Comparison of ENCODE assay signal across 2 cellular contexts in the genomic region with DNA sequence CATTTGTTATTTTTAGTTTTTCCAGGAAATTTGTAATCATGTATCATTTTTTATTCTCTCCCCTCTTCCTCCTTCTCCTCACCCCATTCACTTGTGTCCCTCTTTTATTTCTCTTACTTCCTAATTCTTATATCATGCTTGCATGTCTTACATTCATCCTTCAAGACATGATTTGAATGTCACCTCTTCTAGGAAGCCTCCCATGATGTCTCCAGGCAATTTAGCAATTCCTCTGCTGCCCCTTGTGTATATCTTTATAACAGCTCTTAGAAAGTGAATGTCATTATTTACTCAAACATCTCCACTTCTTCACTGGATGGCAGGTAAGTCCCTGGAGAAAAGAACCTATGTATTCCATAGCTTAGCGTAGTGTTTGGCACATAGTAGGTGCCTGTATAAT.
A peak's percentile ranks its signal among the peaks of the same experiment; 100 is the strongest.
TF ChIP-seq lines count a peak whose summit lies in the region.

No MANE protein-coding gene starts in this region.

TF ChIP-seq in A549, 52 proteins besides CTCF, POLR2A, EP300 and RAD21:
- peak; percentile 100 for TF ChIP-seq ZFP36 (IDR thresholded peaks at IDR 0.05; ENCODE audit: borderline replicate concordance, partially characterized antibody)
- no peak for TF ChIP-seq NFE2L2 (conservative IDR thresholded peaks at IDR 0.05; ENCODE audit: low read length)
- 0 out of 2 replicates have a peak, but pooled peaks have one; percentile 51 for TF ChIP-seq HDAC2 (IDR thresholded peaks at IDR 0.05)
- peak in 1 of 2 experiments; percentile 27; a peak in 1 of 4 replicates for TF ChIP-seq CEBPB (IDR thresholded peaks at IDR 0.05)
- no peak for TF ChIP-seq JUN (IDR thresholded peaks at IDR 0.05)
- peak; percentile 44; the same call in 2 of the 3 replicates for TF ChIP-seq SMC3 (IDR thresholded peaks at IDR 0.05)
- no peak for TF ChIP-seq KDM5A (IDR thresholded peaks at IDR 0.05)
- TF ChIP-seq NR3C1 (IDR thresholded peaks at IDR 0.05) = no peak
- no peak for TF ChIP-seq HEYL (CRISPR knock-in tag; IDR thresholded peaks at IDR 0.05)
- TF ChIP-seq, protein P1, sequence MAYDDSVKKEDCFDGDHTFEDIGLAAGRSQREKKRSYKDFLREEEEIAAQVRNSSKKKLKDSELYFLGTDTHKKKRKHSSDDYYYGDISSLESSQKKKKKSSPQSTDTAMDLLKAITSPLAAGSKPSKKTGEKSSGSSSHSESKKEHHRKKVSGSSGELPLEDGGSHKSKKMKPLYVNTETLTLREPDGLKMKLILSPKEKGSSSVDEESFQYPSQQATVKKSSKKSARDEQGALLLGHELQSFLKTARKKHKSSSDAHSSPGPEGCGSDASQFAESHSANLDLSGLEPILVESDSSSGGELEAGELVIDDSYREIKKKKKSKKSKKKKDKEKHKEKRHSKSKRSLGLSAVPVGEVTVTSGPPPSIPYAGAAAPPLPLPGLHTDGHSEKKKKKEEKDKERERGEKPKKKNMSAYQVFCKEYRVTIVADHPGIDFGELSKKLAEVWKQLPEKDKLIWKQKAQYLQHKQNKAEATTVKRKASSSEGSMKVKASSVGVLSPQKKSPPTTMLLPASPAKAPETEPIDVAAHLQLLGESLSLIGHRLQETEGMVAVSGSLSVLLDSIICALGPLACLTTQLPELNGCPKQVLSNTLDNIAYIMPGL (CRISPR knock-in tag; IDR thresholded peaks at IDR 0.05; ENCODE audit: borderline replicate concordance) = no peak
- no peak for TF ChIP-seq CHD2 (IDR thresholded peaks at IDR 0.05; ENCODE audit: low read length, partially characterized antibody)
- TF ChIP-seq FOSL2 (IDR thresholded peaks at IDR 0.05) = no peak
- no peak for TF ChIP-seq FOSL2 (CRISPR knock-in tag; IDR thresholded peaks at IDR 0.05)
- TF ChIP-seq HOXA7 (CRISPR knock-in tag; IDR thresholded peaks at IDR 0.05) = peak; percentile 78; the same call in 1 of the 2 replicates
- no peak for TF ChIP-seq HOXB5 (CRISPR knock-in tag; IDR thresholded peaks at IDR 0.05)
- no peak for TF ChIP-seq MAZ (IDR thresholded peaks at IDR 0.05; ENCODE audit: borderline replicate concordance, low read depth, low read length)
- TF ChIP-seq, protein P2, sequence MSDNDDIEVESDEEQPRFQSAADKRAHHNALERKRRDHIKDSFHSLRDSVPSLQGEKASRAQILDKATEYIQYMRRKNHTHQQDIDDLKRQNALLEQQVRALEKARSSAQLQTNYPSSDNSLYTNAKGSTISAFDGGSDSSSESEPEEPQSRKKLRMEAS (IDR thresholded peaks at IDR 0.05) = no peak
- no peak for TF ChIP-seq POLR2AphosphoS2 (conservative IDR thresholded peaks at IDR 0.05; ENCODE audit: low read length)

TF ChIP-seq in SK-N-SH, 30 proteins besides CTCF, POLR2A, EP300 and RAD21:
- no peak for TF ChIP-seq RFX5 (IDR thresholded peaks at IDR 0.05; ENCODE audit: low read length)
- TF ChIP-seq FOXM1 (IDR thresholded peaks at IDR 0.05; ENCODE audit: low read depth) = no peak
- TF ChIP-seq SMC3 (IDR thresholded peaks at IDR 0.05; ENCODE audit: low read depth, low read length) = no peak
- TF ChIP-seq, protein P2 (IDR thresholded peaks at IDR 0.05; ENCODE audit: low read depth) = no peak
- no peak for TF ChIP-seq RCOR1 (IDR thresholded peaks at IDR 0.05; ENCODE audit: low read length)
- TF ChIP-seq FOSL2 (IDR thresholded peaks at IDR 0.05; ENCODE audit: borderline replicate concordance, low read depth) = no peak
- TF ChIP-seq, protein P3, sequence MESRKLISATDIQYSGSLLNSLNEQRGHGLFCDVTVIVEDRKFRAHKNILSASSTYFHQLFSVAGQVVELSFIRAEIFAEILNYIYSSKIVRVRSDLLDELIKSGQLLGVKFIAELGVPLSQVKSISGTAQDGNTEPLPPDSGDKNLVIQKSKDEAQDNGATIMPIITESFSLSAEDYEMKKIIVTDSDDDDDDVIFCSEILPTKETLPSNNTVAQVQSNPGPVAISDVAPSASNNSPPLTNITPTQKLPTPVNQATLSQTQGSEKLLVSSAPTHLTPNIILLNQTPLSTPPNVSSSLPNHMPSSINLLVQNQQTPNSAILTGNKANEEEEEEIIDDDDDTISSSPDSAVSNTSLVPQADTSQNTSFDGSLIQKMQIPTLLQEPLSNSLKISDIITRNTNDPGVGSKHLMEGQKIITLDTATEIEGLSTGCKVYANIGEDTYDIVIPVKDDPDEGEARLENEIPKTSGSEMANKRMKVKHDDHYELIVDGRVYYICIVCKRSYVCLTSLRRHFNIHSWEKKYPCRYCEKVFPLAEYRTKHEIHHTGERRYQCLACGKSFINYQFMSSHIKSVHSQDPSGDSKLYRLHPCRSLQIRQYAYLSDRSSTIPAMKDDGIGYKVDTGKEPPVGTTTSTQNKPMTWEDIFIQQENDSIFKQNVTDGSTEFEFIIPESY (IDR thresholded peaks at IDR 0.05; ENCODE audit: borderline replicate concordance, low read depth) = no peak
- TF ChIP-seq POLR2AphosphoS5 (IDR thresholded peaks at IDR 0.05; ENCODE audit: low read depth, low read length) = no peak
- no peak for TF ChIP-seq YY1 (IDR thresholded peaks at IDR 0.05; ENCODE audit: low read depth)
- no peak for TF ChIP-seq NFIC (IDR thresholded peaks at IDR 0.05; ENCODE audit: borderline replicate concordance)
- no peak for TF ChIP-seq TAF1 (IDR thresholded peaks at IDR 0.05; ENCODE audit: borderline replicate concordance, low read depth, low read length)
- TF ChIP-seq MXI1 (IDR thresholded peaks at IDR 0.05; ENCODE audit: low read depth, low read length) = no peak
- no peak for TF ChIP-seq NRF1 (IDR thresholded peaks at IDR 0.05; ENCODE audit: low read depth, low read length)
- TF ChIP-seq, protein P4, sequence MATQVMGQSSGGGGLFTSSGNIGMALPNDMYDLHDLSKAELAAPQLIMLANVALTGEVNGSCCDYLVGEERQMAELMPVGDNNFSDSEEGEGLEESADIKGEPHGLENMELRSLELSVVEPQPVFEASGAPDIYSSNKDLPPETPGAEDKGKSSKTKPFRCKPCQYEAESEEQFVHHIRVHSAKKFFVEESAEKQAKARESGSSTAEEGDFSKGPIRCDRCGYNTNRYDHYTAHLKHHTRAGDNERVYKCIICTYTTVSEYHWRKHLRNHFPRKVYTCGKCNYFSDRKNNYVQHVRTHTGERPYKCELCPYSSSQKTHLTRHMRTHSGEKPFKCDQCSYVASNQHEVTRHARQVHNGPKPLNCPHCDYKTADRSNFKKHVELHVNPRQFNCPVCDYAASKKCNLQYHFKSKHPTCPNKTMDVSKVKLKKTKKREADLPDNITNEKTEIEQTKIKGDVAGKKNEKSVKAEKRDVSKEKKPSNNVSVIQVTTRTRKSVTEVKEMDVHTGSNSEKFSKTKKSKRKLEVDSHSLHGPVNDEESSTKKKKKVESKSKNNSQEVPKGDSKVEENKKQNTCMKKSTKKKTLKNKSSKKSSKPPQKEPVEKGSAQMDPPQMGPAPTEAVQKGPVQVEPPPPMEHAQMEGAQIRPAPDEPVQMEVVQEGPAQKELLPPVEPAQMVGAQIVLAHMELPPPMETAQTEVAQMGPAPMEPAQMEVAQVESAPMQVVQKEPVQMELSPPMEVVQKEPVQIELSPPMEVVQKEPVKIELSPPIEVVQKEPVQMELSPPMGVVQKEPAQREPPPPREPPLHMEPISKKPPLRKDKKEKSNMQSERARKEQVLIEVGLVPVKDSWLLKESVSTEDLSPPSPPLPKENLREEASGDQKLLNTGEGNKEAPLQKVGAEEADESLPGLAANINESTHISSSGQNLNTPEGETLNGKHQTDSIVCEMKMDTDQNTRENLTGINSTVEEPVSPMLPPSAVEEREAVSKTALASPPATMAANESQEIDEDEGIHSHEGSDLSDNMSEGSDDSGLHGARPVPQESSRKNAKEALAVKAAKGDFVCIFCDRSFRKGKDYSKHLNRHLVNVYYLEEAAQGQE (IDR thresholded peaks at IDR 0.05; ENCODE audit: low read depth, low read length) = no peak
- TF ChIP-seq RXRA (IDR thresholded peaks at IDR 0.05; ENCODE audit: borderline replicate concordance, low read depth) = no peak
- TF ChIP-seq, protein P5, sequence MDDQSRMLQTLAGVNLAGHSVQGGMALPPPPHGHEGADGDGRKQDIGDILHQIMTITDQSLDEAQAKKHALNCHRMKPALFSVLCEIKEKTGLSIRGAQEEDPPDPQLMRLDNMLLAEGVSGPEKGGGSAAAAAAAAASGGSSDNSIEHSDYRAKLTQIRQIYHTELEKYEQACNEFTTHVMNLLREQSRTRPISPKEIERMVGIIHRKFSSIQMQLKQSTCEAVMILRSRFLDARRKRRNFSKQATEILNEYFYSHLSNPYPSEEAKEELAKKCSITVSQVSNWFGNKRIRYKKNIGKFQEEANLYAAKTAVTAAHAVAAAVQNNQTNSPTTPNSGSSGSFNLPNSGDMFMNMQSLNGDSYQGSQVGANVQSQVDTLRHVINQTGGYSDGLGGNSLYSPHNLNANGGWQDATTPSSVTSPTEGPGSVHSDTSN (IDR thresholded peaks at IDR 0.05) = no peak
- TF ChIP-seq ELF1 (IDR thresholded peaks at IDR 0.05) = no peak
- TF ChIP-seq GATA2 (CRISPR knock-in tag; IDR thresholded peaks at IDR 0.05) = no peak
